In the genomic region with DNA sequence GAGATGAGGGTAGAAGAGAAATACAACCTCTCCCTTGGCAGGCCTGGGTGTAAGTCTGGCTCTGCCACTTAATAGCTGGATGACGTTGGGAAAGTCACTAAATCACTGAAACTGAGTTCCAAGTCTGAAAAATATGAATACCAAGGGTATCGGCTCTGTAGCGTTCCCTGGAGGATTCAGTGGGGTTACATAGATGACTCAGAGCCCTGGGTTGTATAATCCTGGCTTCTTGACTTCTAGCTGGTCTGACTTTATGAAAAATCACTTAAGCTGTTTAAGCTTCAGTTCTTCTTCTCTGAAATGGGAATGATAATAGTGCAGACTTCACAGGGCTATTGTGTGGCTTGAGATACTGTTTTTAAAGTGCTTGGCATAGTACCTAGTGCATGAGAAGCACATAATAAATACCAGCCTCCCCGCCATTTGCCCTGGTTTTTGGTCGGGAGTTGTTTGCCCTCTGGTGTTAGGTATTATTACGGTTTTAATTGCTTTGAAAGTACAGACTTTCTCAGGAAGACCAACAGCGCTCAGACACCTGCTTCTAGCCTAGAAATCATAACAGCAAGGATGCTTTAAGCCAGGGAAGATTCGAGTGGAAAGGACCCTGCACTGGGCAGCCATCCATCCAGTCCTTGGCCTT, we compare ENCODE assay signal across 9 cellular contexts. TPM values are rescaled to one million over a fixed set of nuclear protein-coding genes. Genes with fewer than 3 reads are reported as not detected.
A peak's percentile ranks its signal among the peaks of the same experiment; 100 is the strongest.
DNase-seq lines count a peak whose midpoint lies in the region; ATAC-seq, FAIRE-seq and TF ChIP-seq lines count a peak whose summit lies in the region.
"Had no signal": no experiment of that assay in that cellular context is flagged by ENCODE, and none has a peak within 500 bp of the region (broad histone marks: within the 10 kb centered on the region; RNA-seq: fewer than 3 reads in every experiment).

No MANE protein-coding gene starts in this region.

- H3K4me1 ChIP-seq in thyroid gland (peaks cover 0 to 6% of the 10 kb centered on the region in 2 donors), pancreas (no peaks in the 10 kb centered on the region)

- peak overlapping the region; percentile 94 for H3K27ac Mint-ChIP-seq in stimulated activated naive CD8-positive, alpha-beta T cell treated with anti-CD3 and anti-CD28 coated beads, Interleukin-15, Interleukin-2, amounts not matched to agents 100 ng/mL and 50 ng/mL, for 24 hours
- H3K27ac Mint-ChIP-seq: WTC11 had no signal

- H3K9me3 ChIP-seq in thyroid gland: no peaks in the 10 kb centered on the region
- no peaks in the 10 kb centered on the region for H3K9me3 ChIP-seq in pancreas

- H3K27me3 ChIP-seq in bronchial epithelial cell (ENCODE audit: control insufficient read depth, insufficient read depth, low read length) (no peaks in the 10 kb centered on the region), thyroid gland (no peaks in the 10 kb centered on the region), pancreas (no peaks in the 10 kb centered on the region)

- H3K9me3 Mint-ChIP-seq in stimulated activated naive CD8-positive, alpha-beta T cell treated with anti-CD3 and anti-CD28 coated beads, Interleukin-15, Interleukin-2, amounts not matched to agents 100 ng/mL and 50 ng/mL, for 24 hours: no peaks in the 10 kb centered on the region
- H3K9me3 Mint-ChIP-seq: WTC11 had no signal

- intact Hi-C loops in thyroid gland (cut with DNase I): loop anchor here (5.0 kb wide), 1 partner anchor 57 kb away; no protein-coding TSS in a partner anchor
- intact Hi-C loops in pancreas (cut with DNase I): no loop called here

- TF ChIP-seq POLR2A in thyroid gland (IDR thresholded peaks at IDR 0.05): no peak

- H3K27ac ChIP-seq in thyroid gland: no peak overlapping the region
- no peak overlapping the region for H3K27ac ChIP-seq in pancreas

- H3K4me3 ChIP-seq in bronchial epithelial cell (ENCODE audit: low read depth, low read length) (no peak overlapping the region), thyroid gland (replicated peaks in 1 of 3) (no peak overlapping the region), pancreas (no peak overlapping the region)

- DNase-seq in stimulated activated naive CD8-positive, alpha-beta T cell treated with anti-CD3 and anti-CD28 coated beads, Interleukin-15, Interleukin-2, amounts not matched to agents 100 U/mL and 50 U/mL, for 24 hours: no peak
- no peak for DNase-seq in bronchial epithelial cell (ENCODE audit: low read depth)
- DNase-seq in NOMO-1 (lab: John Stamatoyannopoulos, UW; ENCODE audit: unreplicated experiment in 2 of 2): no peak
- no peak for DNase-seq in thyroid gland
- no peak for DNase-seq in pancreas
- no peak for DNase-seq in NCI-H2107 (lab: John Stamatoyannopoulos, UW)

- FAIRE-seq in bronchial epithelial cell (lab: Jason Lieb, UNC) (no peak), pancreas (lab: Jason Lieb, UNC) (no peak)

- TF ChIP-seq CTCF in bronchial epithelial cell (IDR thresholded peaks at IDR 0.05; ENCODE audit: insufficient read depth, low read length, severe bottlenecking) (peak; percentile 14), thyroid gland (IDR thresholded peaks at IDR 0.05) (no peak), pancreas (IDR thresholded peaks at IDR 0.05) (no peak)

- H3K36me3 ChIP-seq in bronchial epithelial cell (ENCODE audit: control insufficient read depth, insufficient read depth, low read length) (no peaks in the 10 kb centered on the region), thyroid gland (no peaks in the 10 kb centered on the region), pancreas (no peaks in the 10 kb centered on the region)

- WGBS in thyroid gland, 2 donors: 60 to 78% methylated on average over 7 to 8 of the region's 8 CpGs
- 43 to 68% methylated on average over 8 of the region's 8 CpGs for WGBS in pancreas, 2 donors

- peaks cover 79% of the 10 kb centered on the region for H3K36me3 Mint-ChIP-seq in stimulated activated naive CD8-positive, alpha-beta T cell treated with anti-CD3 and anti-CD28 coated beads, Interleukin-15, Interleukin-2, amounts not matched to agents 100 ng/mL and 50 ng/mL, for 24 hours (ENCODE audit: low read depth)

- H3K27me3 Mint-ChIP-seq in stimulated activated naive CD8-positive, alpha-beta T cell treated with anti-CD3 and anti-CD28 coated beads, Interleukin-15, Interleukin-2, amounts not matched to agents 100 ng/mL and 50 ng/mL, for 24 hours: no peaks in the 10 kb centered on the region

- no peak for ATAC-seq in stimulated activated naive CD8-positive, alpha-beta T cell treated with anti-CD3 and anti-CD28 coated beads, Interleukin-15, Interleukin-2, amounts not matched to agents 100 U/mL and 50 U/mL, for 24 hours
- ATAC-seq in HG03571 (IDR thresholded peaks at IDR 0.05; ENCODE audit: unreplicated experiment) (peak; percentile 55), pancreas (no peak)
- ATAC-seq: WTC11 had no signal

- H3K4me3 Mint-ChIP-seq in stimulated activated naive CD8-positive, alpha-beta T cell treated with anti-CD3 and anti-CD28 coated beads, Interleukin-15, Interleukin-2, amounts not matched to agents 100 ng/mL and 50 ng/mL, for 24 hours: no peak overlapping the region
- H3K4me3 Mint-ChIP-seq: WTC11 had no signal

- H3K4me1 Mint-ChIP-seq in stimulated activated naive CD8-positive, alpha-beta T cell treated with anti-CD3 and anti-CD28 coated beads, Interleukin-15, Interleukin-2, amounts not matched to agents 100 ng/mL and 50 ng/mL, for 24 hours (ENCODE audit: low read depth): peaks cover 79% of the 10 kb centered on the region
- H3K4me1 Mint-ChIP-seq: WTC11 had no signal

RNA-seq across cellular contexts. Expression of gene CYFIP2, which starts 43.0 kb away (rescaled TPM):
- 3.9 and 8.2 TPM in 2 replicates for total RNA-seq in bronchial epithelial cell
- total RNA-seq in thyroid gland: 10 to 100 TPM; 18.3 to 73.5 (median 34.6) TPM
- total RNA-seq in pancreas: 10 to 100 TPM in 4 of 6 donors, 1 to 10 TPM in 2; 7.6 to 17.8 (median 10.2) TPM
- 10 to 100 TPM; 14.4 to 19.6 TPM for polyA plus RNA-seq in pancreas
